In the genomic region with DNA sequence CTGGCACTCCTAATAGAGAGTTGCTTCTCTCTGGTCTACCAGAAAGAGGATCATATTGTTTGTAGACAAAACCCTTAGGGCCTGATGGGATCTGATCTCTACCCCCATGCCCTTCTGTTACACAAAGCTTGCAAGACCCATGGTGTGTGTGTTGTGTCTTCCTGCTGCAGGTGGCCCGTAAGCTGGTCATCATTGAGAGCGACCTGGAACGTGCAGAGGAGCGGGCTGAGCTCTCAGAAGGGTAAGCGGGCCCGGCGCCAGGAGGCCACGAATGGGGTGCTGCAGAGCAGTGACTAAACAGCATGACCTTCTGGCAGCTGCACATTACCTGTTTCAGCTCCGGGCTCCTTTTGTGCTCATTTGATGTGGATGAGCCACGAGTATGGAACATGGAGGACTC, we compare ENCODE assay signal across 1 cellular context.
TF ChIP-seq lines count a peak whose summit lies in the region.

No MANE protein-coding gene starts in this region.

TF ChIP-seq in SK-N-SH treated with all-trans-retinoic acid at 6 μM for 48 hours, 23 proteins besides CTCF, POLR2A, EP300 and RAD21 (continued from another document):
- TF ChIP-seq ZNF8 (CRISPR knock-in tag; IDR thresholded peaks at IDR 0.05) (no peak), OSR1 (CRISPR knock-in tag; IDR thresholded peaks at IDR 0.05) (no peak), ZFP30 (CRISPR knock-in tag; IDR thresholded peaks at IDR 0.05) (no peak), CSDC2 (CRISPR knock-in tag; IDR thresholded peaks at IDR 0.05) (no peak), ARNTL (CRISPR knock-in tag; IDR thresholded peaks at IDR 0.05; ENCODE audit: borderline replicate concordance, low read depth) (no peak), TCF4 (CRISPR knock-in tag; IDR thresholded peaks at IDR 0.05; ENCODE audit: borderline replicate concordance) (no peak), ZFP3 (CRISPR knock-in tag; IDR thresholded peaks at IDR 0.05) (no peak), ESRRG (CRISPR knock-in tag; IDR thresholded peaks at IDR 0.05) (no peak)
- TF ChIP-seq, protein P1, sequence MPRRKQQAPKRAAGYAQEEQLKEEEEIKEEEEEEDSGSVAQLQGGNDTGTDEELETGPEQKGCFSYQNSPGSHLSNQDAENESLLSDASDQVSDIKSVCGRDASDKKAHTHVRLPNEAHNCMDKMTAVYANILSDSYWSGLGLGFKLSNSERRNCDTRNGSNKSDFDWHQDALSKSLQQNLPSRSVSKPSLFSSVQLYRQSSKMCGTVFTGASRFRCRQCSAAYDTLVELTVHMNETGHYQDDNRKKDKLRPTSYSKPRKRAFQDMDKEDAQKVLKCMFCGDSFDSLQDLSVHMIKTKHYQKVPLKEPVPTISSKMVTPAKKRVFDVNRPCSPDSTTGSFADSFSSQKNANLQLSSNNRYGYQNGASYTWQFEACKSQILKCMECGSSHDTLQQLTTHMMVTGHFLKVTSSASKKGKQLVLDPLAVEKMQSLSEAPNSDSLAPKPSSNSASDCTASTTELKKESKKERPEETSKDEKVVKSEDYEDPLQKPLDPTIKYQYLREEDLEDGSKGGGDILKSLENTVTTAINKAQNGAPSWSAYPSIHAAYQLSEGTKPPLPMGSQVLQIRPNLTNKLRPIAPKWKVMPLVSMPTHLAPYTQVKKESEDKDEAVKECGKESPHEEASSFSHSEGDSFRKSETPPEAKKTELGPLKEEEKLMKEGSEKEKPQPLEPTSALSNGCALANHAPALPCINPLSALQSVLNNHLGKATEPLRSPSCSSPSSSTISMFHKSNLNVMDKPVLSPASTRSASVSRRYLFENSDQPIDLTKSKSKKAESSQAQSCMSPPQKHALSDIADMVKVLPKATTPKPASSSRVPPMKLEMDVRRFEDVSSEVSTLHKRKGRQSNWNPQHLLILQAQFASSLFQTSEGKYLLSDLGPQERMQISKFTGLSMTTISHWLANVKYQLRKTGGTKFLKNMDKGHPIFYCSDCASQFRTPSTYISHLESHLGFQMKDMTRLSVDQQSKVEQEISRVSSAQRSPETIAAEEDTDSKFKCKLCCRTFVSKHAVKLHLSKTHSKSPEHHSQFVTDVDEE (CRISPR knock-in tag; IDR thresholded peaks at IDR 0.05): no peak
